Comparison of ENCODE assay signal across 8 cellular contexts in the genomic region with DNA sequence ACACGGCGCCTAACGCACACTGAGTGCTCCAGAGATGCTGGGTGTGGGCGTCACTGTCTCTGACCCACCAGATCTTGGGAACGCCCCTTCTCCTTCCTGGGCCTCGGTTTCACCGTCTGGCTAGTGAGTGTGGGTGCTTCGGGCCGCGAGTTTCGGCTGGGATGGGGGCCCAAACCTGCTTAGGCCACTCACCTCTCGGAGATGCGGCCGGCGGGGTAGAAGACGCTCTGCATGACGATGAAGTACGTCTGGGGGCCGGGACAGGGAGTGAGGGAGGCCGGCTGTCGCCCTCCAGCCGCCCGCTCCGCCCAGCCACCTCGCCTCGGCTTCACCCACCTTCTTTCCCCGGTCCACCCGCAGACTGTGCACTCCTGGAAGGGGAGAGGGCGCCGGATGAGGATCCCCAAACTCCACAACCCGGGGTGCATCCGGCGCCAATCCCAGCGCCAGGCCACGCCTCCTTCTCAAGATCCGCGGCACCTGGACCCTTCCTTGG. TPM values are rescaled to one million over a fixed set of nuclear protein-coding genes. Genes with fewer than 3 reads are reported as not detected.
DNase-seq lines count a peak whose midpoint lies in the region; ATAC-seq and TF ChIP-seq lines count a peak whose summit lies in the region.

No MANE protein-coding gene starts in this region.

- no peak overlapping the region for H3K27ac Mint-ChIP-seq in activated CD4-positive, alpha-beta T cell treated with anti-CD3 and anti-CD28 coated beads, Interleukin-2, amount 10 ng/mL, durations not matched to agents 24 days and 14 days
- no peak overlapping the region for H3K27ac Mint-ChIP-seq in T-helper 17 cell
- H3K27ac Mint-ChIP-seq in stimulated activated memory B cell treated with anti-CD40 and anti-IgM and Interleukin-4, amounts not matched to agents 10 μg/mL and 1 μg/mL and 100 μg/mL, for 72 hours: no peak overlapping the region

- H3K9me3 Mint-ChIP-seq in activated CD4-positive, alpha-beta T cell treated with anti-CD3 and anti-CD28 coated beads, Interleukin-2, amount 10 ng/mL, durations not matched to agents 24 days and 14 days: no peaks in the 10 kb centered on the region
- no peaks in the 10 kb centered on the region for H3K9me3 Mint-ChIP-seq in stimulated activated memory B cell treated with anti-CD40 and anti-IgM and Interleukin-4, amounts not matched to agents 10 μg/mL and 1 μg/mL and 100 μg/mL, for 72 hours

- peak overlapping the region; percentile 72 for H3K4me3 Mint-ChIP-seq in activated CD4-positive, alpha-beta T cell treated with anti-CD3 and anti-CD28 coated beads, Interleukin-2, amount 10 ng/mL, durations not matched to agents 24 days and 14 days
- H3K4me3 Mint-ChIP-seq in T-helper 17 cell: peak overlapping the region; percentile 69
- H3K4me3 Mint-ChIP-seq in stimulated activated memory B cell treated with anti-CD40 and anti-IgM and Interleukin-4, amounts not matched to agents 10 μg/mL and 1 μg/mL and 100 μg/mL, for 72 hours: peak overlapping the region; percentile 75

- H3K36me3 Mint-ChIP-seq in activated CD4-positive, alpha-beta T cell treated with anti-CD3 and anti-CD28 coated beads, Interleukin-2, amount 10 ng/mL, durations not matched to agents 24 days and 14 days (ENCODE audit: low read depth): no peaks in the 10 kb centered on the region
- no peaks in the 10 kb centered on the region for H3K36me3 Mint-ChIP-seq in T-helper 17 cell (ENCODE audit: low read depth)
- H3K36me3 Mint-ChIP-seq in stimulated activated memory B cell treated with anti-CD40 and anti-IgM and Interleukin-4, amounts not matched to agents 10 μg/mL and 1 μg/mL and 100 μg/mL, for 72 hours: peaks cover 6% of the 10 kb centered on the region

- peaks cover 18% of the 10 kb centered on the region for H3K4me1 Mint-ChIP-seq in activated CD4-positive, alpha-beta T cell treated with anti-CD3 and anti-CD28 coated beads, Interleukin-2, amount 10 ng/mL, durations not matched to agents 24 days and 14 days
- H3K4me1 Mint-ChIP-seq in T-helper 17 cell: peaks cover 22% of the 10 kb centered on the region
- H3K4me1 Mint-ChIP-seq in stimulated activated memory B cell treated with anti-CD40 and anti-IgM and Interleukin-4, amounts not matched to agents 10 μg/mL and 1 μg/mL and 100 μg/mL, for 72 hours: peaks cover 46% of the 10 kb centered on the region

- ATAC-seq in T-helper 17 cell: peak; percentile 17
- ATAC-seq in stimulated activated memory B cell treated with anti-CD40 and anti-IgM and Interleukin-4, amounts not matched to agents 10 μg/mL and 1 μg/mL and 100 μg/mL, for 72 hours: peak; percentile 1
- ATAC-seq in GM19351 (IDR thresholded peaks at IDR 0.05; ENCODE audit: unreplicated experiment): no peak
- no peak for ATAC-seq in HG03342 (IDR thresholded peaks at IDR 0.05; ENCODE audit: unreplicated experiment)

- no peak for TF ChIP-seq CTCF in fibroblast of pulmonary artery (IDR thresholded peaks at IDR 0.05; ENCODE audit: low read length, missing control alignments)

- DNase-seq in activated CD4-positive, alpha-beta T cell treated with anti-CD3 and anti-CD28 coated beads, Interleukin-2, amount 10 ng/mL, durations not matched to agents 24 days and 14 days: peak; percentile 82
- DNase-seq in activated CD4-positive, alpha-beta T cell treated with anti-CD3 and anti-CD28 coated beads, Interleukin-2, amount 50 U/mL, for 1 hour: no peak
- DNase-seq in T-helper 17 cell (no peak), fibroblast of pulmonary artery (ENCODE audit: low read depth) (no peak), middle frontal gyrus (ENCODE audit: extremely low spot score, low spot score) (no peak)

- intact Hi-C loops in activated CD4-positive, alpha-beta T cell treated with anti-CD3 and anti-CD28 coated beads, Interleukin-2, amount 10 ng/mL, durations not matched to agents 24 days and 14 days (cut with micrococcal nuclease): no loop called here

- no peaks in the 10 kb centered on the region for H3K9me3 ChIP-seq in T-helper 17 cell (ENCODE audit: control insufficient read depth, low read length, poor library complexity, severe bottlenecking)

- H3K4me3 ChIP-seq in fibroblast of pulmonary artery (replicated peaks; ENCODE audit: low read depth, low read length): peak overlapping the region; percentile 22

- H3K27me3 Mint-ChIP-seq in activated CD4-positive, alpha-beta T cell treated with anti-CD3 and anti-CD28 coated beads, Interleukin-2, amount 10 ng/mL, durations not matched to agents 24 days and 14 days: peaks cover 22% of the 10 kb centered on the region
- H3K27me3 Mint-ChIP-seq in T-helper 17 cell: peaks cover 6% of the 10 kb centered on the region
- H3K27me3 Mint-ChIP-seq in stimulated activated memory B cell treated with anti-CD40 and anti-IgM and Interleukin-4, amounts not matched to agents 10 μg/mL and 1 μg/mL and 100 μg/mL, for 72 hours: peaks cover 30% of the 10 kb centered on the region

RNA-seq across cellular contexts. Expression of a gene that starts 3.6 kb away (rescaled TPM):
- total RNA-seq in activated CD4-positive, alpha-beta T cell treated with anti-CD3 and anti-CD28 coated beads, Interleukin-2, amount 10 ng/mL, durations not matched to agents 24 days and 14 days: 0.89 and 0.90 TPM in 2 replicates
- 1 to 10 TPM; 2.1 to 2.3 TPM for total RNA-seq in T-helper 17 cell

RNA-seq across cellular contexts. Expression of a gene that starts 10.2 kb away (rescaled TPM):
- total RNA-seq in activated CD4-positive, alpha-beta T cell treated with anti-CD3 and anti-CD28 coated beads, Interleukin-2, amount 10 ng/mL, durations not matched to agents 24 days and 14 days: 28.0 and 28.3 TPM in 2 replicates
- 10 to 100 TPM; 18.5 to 22.1 TPM for total RNA-seq in T-helper 17 cell

RNA-seq across cellular contexts. Expression of a gene that starts 10.6 kb away (rescaled TPM):
- 62.7 and 65.1 TPM in 2 replicates for total RNA-seq in activated CD4-positive, alpha-beta T cell treated with anti-CD3 and anti-CD28 coated beads, Interleukin-2, amount 10 ng/mL, durations not matched to agents 24 days and 14 days
- total RNA-seq in T-helper 17 cell: 10 to 100 TPM; 23.3 to 26.2 TPM

RNA-seq across cellular contexts. Expression of a gene that starts 27.6 kb away (rescaled TPM):
- 53.3 and 61.2 TPM in 2 replicates for total RNA-seq in activated CD4-positive, alpha-beta T cell treated with anti-CD3 and anti-CD28 coated beads, Interleukin-2, amount 10 ng/mL, durations not matched to agents 24 days and 14 days
- total RNA-seq in T-helper 17 cell: 100 to 1,000 TPM in 1 of 2 donors, 10 to 100 TPM in 1; 74.5 to 108 TPM

RNA-seq across cellular contexts. Expression of a gene that starts 49.5 kb away (rescaled TPM):
- total RNA-seq in activated CD4-positive, alpha-beta T cell treated with anti-CD3 and anti-CD28 coated beads, Interleukin-2, amount 10 ng/mL, durations not matched to agents 24 days and 14 days: 18.0 and 19.9 TPM in 2 replicates
- total RNA-seq in T-helper 17 cell: 10 to 100 TPM; 35.9 to 66.5 TPM

Comparison
In these comparisons a context has a peak if more than half of its experiments do, and no peak if none do; other contexts are left out.
1. ATAC-seq: peak in T-helper 17 cell (single experiment) and stimulated activated memory B cell treated with anti-CD40 and anti-IgM and Interleukin-4, amounts not matched to agents 10 μg/mL and 1 μg/mL and 100 μg/mL, for 72 hours (single experiment); none in GM19351 (single experiment) and HG03342 (single experiment).
2. Peak in every context shown above with its lines, with median percentiles within 50 percentile points of each other: H3K4me3 Mint-ChIP-seq.